ENCODE assay signal across 9 cellular contexts in genomic region chr3:38579551-38580449, GRCh38.
DNase-seq lines count a peak whose midpoint lies in the region; ATAC-seq and TF ChIP-seq lines count a peak whose summit lies in the region.
"Had no signal": no experiment of that assay in that cellular context is flagged by ENCODE, and none has a peak within 500 bp of the region (broad histone marks: within the 10 kb centered on the region; RNA-seq: fewer than 3 reads in every experiment).

No MANE protein-coding gene starts in this region.

- H3K4me1 ChIP-seq in psoas muscle (no peaks in the 10 kb centered on the region), thyroid gland (no peaks in the 10 kb centered on the region)

- in situ Hi-C loops in astrocyte of the spinal cord (cut with HindIII; ENCODE audit: low sequenced_read_pairs): no loop called here

- H3K27me3 ChIP-seq in psoas muscle (ENCODE audit: insufficient read depth in 3 of 3, low read length in 2 of 3) (no peaks in the 10 kb centered on the region), MG63 (no peaks in the 10 kb centered on the region), thyroid gland (no peaks in the 10 kb centered on the region)

- H3K4me3 ChIP-seq in astrocyte of the spinal cord (ENCODE audit: low read depth, low read length): no peak overlapping the region
- H3K4me3 ChIP-seq in psoas muscle: no peak overlapping the region
- H3K4me3 ChIP-seq in MG63: no peak overlapping the region
- H3K4me3 ChIP-seq in thyroid gland (replicated peaks in 1 of 3): no peak overlapping the region

- TF ChIP-seq CTCF in astrocyte of the spinal cord (IDR thresholded peaks at IDR 0.05; ENCODE audit: low read depth, low read length) (no peak), psoas muscle (IDR thresholded peaks at IDR 0.05) (no peak), thyroid gland (IDR thresholded peaks at IDR 0.05) (no peak)

- 57 to 62% (median 58%) methylated on average over 10 to 14 of the region's 14 CpGs for WGBS in psoas muscle, 3 donors
- WGBS in thyroid gland, 2 donors: 87 to 92% methylated on average over 13 to 14 of the region's 14 CpGs

- intact Hi-C loops in psoas muscle (cut with DNase I) (no loop called here), thyroid gland (cut with DNase I) (no loop called here)

- TF ChIP-seq POLR2A in thyroid gland (IDR thresholded peaks at IDR 0.05): no peak

- H3K27ac ChIP-seq in psoas muscle: no peak overlapping the region
- H3K27ac ChIP-seq in thyroid gland: no peak overlapping the region

- H3K36me3 ChIP-seq in psoas muscle (ENCODE audit: insufficient read depth in 1 of 2, low read depth in 1 of 2): no peaks in the 10 kb centered on the region
- H3K36me3 ChIP-seq in MG63: no peaks in the 10 kb centered on the region
- no peaks in the 10 kb centered on the region for H3K36me3 ChIP-seq in thyroid gland

- DNase-seq in astrocyte of the spinal cord (ENCODE audit: low read depth, low spot score): peak; percentile 69
- no peak for DNase-seq in psoas muscle
- DNase-seq in MG63: no peak
- no peak for DNase-seq in NCI-H526 (lab: John Stamatoyannopoulos, UW)
- no peak for DNase-seq in thyroid gland
- no peak for DNase-seq in DMS53 (lab: John Stamatoyannopoulos, UW)
- DNase-seq: activated naive CD4-positive, alpha-beta T cell treated with Interleukin-2 at 50 U/mL for 16 hours had no signal

- H3K9me3 ChIP-seq in psoas muscle (no peaks in the 10 kb centered on the region), MG63 (no peaks in the 10 kb centered on the region), thyroid gland (no peaks in the 10 kb centered on the region)

- peak; percentile 79 for ATAC-seq in GM18511 (IDR thresholded peaks at IDR 0.05; ENCODE audit: unreplicated experiment)
- peak; percentile 77 for ATAC-seq in HG02852 (IDR thresholded peaks at IDR 0.05; ENCODE audit: unreplicated experiment)
- peak in 3 of 4 donors; percentile 40 to 52 (median 40) for ATAC-seq in psoas muscle
